ENCODE assay signal across 18 cellular contexts in genomic region chr22:19057999-19058491, GRCh38.
A peak's percentile ranks its signal among the peaks of the same experiment; 100 is the strongest.
DNase-seq lines count a peak whose midpoint lies in the region; ATAC-seq and TF ChIP-seq lines count a peak whose summit lies in the region.
"Had no signal": no experiment of that assay in that cellular context is flagged by ENCODE, and none has a peak within 500 bp of the region (broad histone marks: within the 10 kb centered on the region; RNA-seq: fewer than 3 reads in every experiment).

No MANE protein-coding gene starts in this region.

- H3K9me3 Mint-ChIP-seq in stimulated activated effector memory CD8-positive, alpha-beta T cell treated with anti-CD3 and anti-CD28 coated beads, Interleukin-12 subunit alpha, Interleukin-12 subunit beta, amount 100 ng/mL, for 72 hours = no peaks in the 10 kb centered on the region
- H3K9me3 Mint-ChIP-seq: activated naive CD4-positive, alpha-beta T cell treated with anti-CD3 and anti-CD28 coated beads, Interleukin-2, amount 10 ng/mL, durations not matched to agents 7 days and 5 days had no signal

- TF ChIP-seq CTCF in VCaP (conservative IDR thresholded peaks at IDR 0.05) = no peak
- TF ChIP-seq CTCF in MM.1S (IDR thresholded peaks at IDR 0.05; ENCODE audit: low read length) = no peak

- H3K27ac ChIP-seq in VCaP (peak overlapping the region; percentile 49), MM.1S (ENCODE audit: low read length) (no peak overlapping the region)

- no peaks in the 10 kb centered on the region for H3K27me3 ChIP-seq in MM.1S (replicated peaks; ENCODE audit: insufficient read depth, low read length)

- ATAC-seq in left lobe of liver = peak; percentile 30
- no peak for ATAC-seq in stimulated activated effector memory CD8-positive, alpha-beta T cell treated with anti-CD3 and anti-CD28 coated beads, Interleukin-12 subunit alpha, Interleukin-12 subunit beta, amount 100 ng/mL, for 72 hours

- H3K9ac ChIP-seq in MM.1S (ENCODE audit: low read length) = no peak overlapping the region

- no peaks in the 10 kb centered on the region for H3K4me1 ChIP-seq in MM.1S (ENCODE audit: low read length)

- peak; percentile 55 for DNase-seq in activated effector memory CD4-positive, alpha-beta T cell treated with anti-CD3 and anti-CD28 coated beads, Interleukin-2, amount 50 U/mL, for 16 hours
- no peak for DNase-seq in activated effector memory CD4-positive, alpha-beta T cell treated with Interleukin-2 at 50 U/mL for 16 hours
- DNase-seq in left lobe of liver (ENCODE audit: low spot score) (no peak), cerebellum (ENCODE audit: low spot score) (no peak), HuH-7.5 (ENCODE audit: low spot score) (no peak), MM.1S (no peak)
- DNase-seq in stimulated activated effector memory CD8-positive, alpha-beta T cell treated with anti-CD3 and anti-CD28 coated beads, Interleukin-12 subunit alpha, Interleukin-12 subunit beta, amount 100 ng/mL, for 72 hours (ENCODE audit: low spot score in 2 of 2) = no peak
- DNase-seq: activated naive CD4-positive, alpha-beta T cell treated with anti-CD3 and anti-CD28 coated beads, Interleukin-2, amount 10 ng/mL, durations not matched to agents 7 days and 5 days; Calu3; EL; HCEC 1CT; NCI-H1105; NCI-H2107; NCI-H524 treated with DMSO at 0.1 percent for 48 hours; RPMI8226; stimulated activated CD4-positive, alpha-beta T cell treated with anti-CD3 and anti-CD28 coated beads, Interleukin-4, amount 100 ng/mL, for 4 hours had no signal

- no peak overlapping the region for H3K4me3 Mint-ChIP-seq in stimulated activated effector memory CD8-positive, alpha-beta T cell treated with anti-CD3 and anti-CD28 coated beads, Interleukin-12 subunit alpha, Interleukin-12 subunit beta, amount 100 ng/mL, for 72 hours
- H3K4me3 Mint-ChIP-seq: activated naive CD4-positive, alpha-beta T cell treated with anti-CD3 and anti-CD28 coated beads, Interleukin-2, amount 10 ng/mL, durations not matched to agents 7 days and 5 days had no signal

- no peak overlapping the region for H2AFZ ChIP-seq in MM.1S (ENCODE audit: low read length)

- H3K79me2 ChIP-seq in MM.1S (ENCODE audit: low read length) = no peaks in the 10 kb centered on the region

- H3K27ac Mint-ChIP-seq in stimulated activated effector memory CD8-positive, alpha-beta T cell treated with anti-CD3 and anti-CD28 coated beads, Interleukin-12 subunit alpha, Interleukin-12 subunit beta, amount 100 ng/mL, for 72 hours = peak overlapping the region; percentile 90
- H3K27ac Mint-ChIP-seq: activated naive CD4-positive, alpha-beta T cell treated with anti-CD3 and anti-CD28 coated beads, Interleukin-2, amount 10 ng/mL, durations not matched to agents 7 days and 5 days had no signal

- no peaks in the 10 kb centered on the region for H3F3A ChIP-seq in MM.1S (ENCODE audit: insufficient read depth, low read length)

- H3K36me3 ChIP-seq in MM.1S (replicated peaks; ENCODE audit: insufficient read depth, low read length) = no peaks in the 10 kb centered on the region

- H3K9me2 ChIP-seq in MM.1S (replicated peaks; ENCODE audit: insufficient read depth, low read length) = no peaks in the 10 kb centered on the region

- H3K9me3 ChIP-seq in MM.1S (replicated peaks; ENCODE audit: insufficient read depth, low read length) = no peaks in the 10 kb centered on the region

- peaks cover 82% of the 10 kb centered on the region for H3K36me3 Mint-ChIP-seq in stimulated activated effector memory CD8-positive, alpha-beta T cell treated with anti-CD3 and anti-CD28 coated beads, Interleukin-12 subunit alpha, Interleukin-12 subunit beta, amount 100 ng/mL, for 72 hours

- no peak overlapping the region for H3K4me3 ChIP-seq in MM.1S (ENCODE audit: low read length)
- H3K4me3 ChIP-seq: smooth muscle cell had no signal

- H4K20me1 ChIP-seq in MM.1S (ENCODE audit: insufficient read depth, low read length) = no peaks in the 10 kb centered on the region

- no peak overlapping the region for H3K4me2 ChIP-seq in MM.1S (ENCODE audit: low read depth, low read length)
- H3K4me2 ChIP-seq: smooth muscle cell had no signal

- H3K4me1 Mint-ChIP-seq in stimulated activated effector memory CD8-positive, alpha-beta T cell treated with anti-CD3 and anti-CD28 coated beads, Interleukin-12 subunit alpha, Interleukin-12 subunit beta, amount 100 ng/mL, for 72 hours = peaks cover 30% of the 10 kb centered on the region
- H3K4me1 Mint-ChIP-seq: activated naive CD4-positive, alpha-beta T cell treated with anti-CD3 and anti-CD28 coated beads, Interleukin-2, amount 10 ng/mL, durations not matched to agents 7 days and 5 days had no signal
